ENCODE assay signal across 13 cellular contexts in genomic region chr6:144661101-144661806, GRCh38.
A peak's percentile ranks its signal among the peaks of the same experiment; 100 is the strongest.
DNase-seq lines count a peak whose midpoint lies in the region; ATAC-seq and TF ChIP-seq lines count a peak whose summit lies in the region.
"Had no signal": no experiment of that assay in that cellular context is flagged by ENCODE, and none has a peak within 500 bp of the region (broad histone marks: within the 10 kb centered on the region; RNA-seq: fewer than 3 reads in every experiment).

No MANE protein-coding gene starts in this region.

- 0 out of 2 replicates have a peak, but pooled peaks have one; percentile 5 for TF ChIP-seq CTCF in AG04450 (IDR thresholded peaks at IDR 0.05; ENCODE audit: low read depth, low read length)

- H3K36me3 Mint-ChIP-seq in activated CD4-positive, alpha-beta memory T cell treated with anti-CD3 and anti-CD28 coated beads, Interleukin-2, amount 10 ng/mL, durations not matched to agents 7 days and 5 days (ENCODE audit: low read depth), result peaks cover 3% of the 10 kb centered on the region

- H3K4me1 Mint-ChIP-seq in activated CD4-positive, alpha-beta memory T cell treated with anti-CD3 and anti-CD28 coated beads, Interleukin-2, amount 10 ng/mL, durations not matched to agents 7 days and 5 days, result peaks cover 29% of the 10 kb centered on the region

- intact Hi-C loops in left colon (cut with DNase I, micrococcal nuclease), result no loop called here

- peak; percentile 91 for ATAC-seq in left colon
- ATAC-seq in HG03457 (IDR thresholded peaks at IDR 0.05; ENCODE audit: unreplicated experiment), result no peak
- ATAC-seq: gastroesophageal sphincter had no signal

- no peaks in the 10 kb centered on the region for H3K27me3 ChIP-seq in AG04450 (ENCODE audit: control insufficient read depth, insufficient read depth, low read length)
- H3K27me3 ChIP-seq: BE2C, gastroesophageal sphincter had no signal

- no peak overlapping the region for H3K27ac ChIP-seq in AG04450 (ENCODE audit: low read depth, low read length)
- H3K27ac ChIP-seq: gastroesophageal sphincter had no signal

- no peak overlapping the region for H3K4me3 Mint-ChIP-seq in activated CD4-positive, alpha-beta memory T cell treated with anti-CD3 and anti-CD28 coated beads, Interleukin-2, amount 10 ng/mL, durations not matched to agents 7 days and 5 days

- no peaks in the 10 kb centered on the region for H3K27me3 Mint-ChIP-seq in activated CD4-positive, alpha-beta memory T cell treated with anti-CD3 and anti-CD28 coated beads, Interleukin-2, amount 10 ng/mL, durations not matched to agents 7 days and 5 days

- CTCF ChIA-PET in AG04450 (lab: Charles Lee), result interaction anchor here (0.5 kb wide), 1 partner anchor 30 kb away, joined by 3 read pairs; no protein-coding TSS in a partner anchor
- CTCF ChIA-PET in activated CD4-positive, alpha-beta memory T cell treated with anti-CD3 and anti-CD28 coated beads, Interleukin-2, amount 10 ng/mL, durations not matched to agents 7 days and 5 days (lab: Charles Lee), result interaction anchor here (0.6 kb wide), 1 partner anchor 375 kb away, joined by 4 read pairs; no protein-coding TSS in a partner anchor

- DNase-seq in AG04450 (ENCODE audit: low read depth, low spot score), result no peak
- DNase-seq in LHCN-M2 (ENCODE audit: low read depth), result peak; percentile 14
- DNase-seq in amniotic epithelial cell (ENCODE audit: low read depth), result peak; percentile 37
- DNase-seq in left colon, result peak; percentile 74 to 84
- no peak for DNase-seq in activated CD4-positive, alpha-beta memory T cell treated with anti-CD3 and anti-CD28 coated beads, Interleukin-2, amount 10 ng/mL, durations not matched to agents 7 days and 5 days
- DNase-seq in SHP77 treated with DMSO at 0.1 percent for 48 hours (lab: John Stamatoyannopoulos, UW), result no peak
- DNase-seq in epidermal melanocyte (ENCODE audit: insufficient read length, low spot score), result no peak
- DNase-seq: activated naive CD4-positive, alpha-beta T cell treated with anti-CD3 and anti-CD28 coated beads, Interleukin-2, amount 50 U/mL, for 16 hours; Karpas-422; SW 1271 had no signal

- no peak overlapping the region for H3K4me3 ChIP-seq in AG04450 (ENCODE audit: low read depth, low read length)
- H3K4me3 ChIP-seq: gastroesophageal sphincter had no signal

- no peaks in the 10 kb centered on the region for H3K9me3 Mint-ChIP-seq in activated CD4-positive, alpha-beta memory T cell treated with anti-CD3 and anti-CD28 coated beads, Interleukin-2, amount 10 ng/mL, durations not matched to agents 7 days and 5 days

- POLR2A ChIA-PET in AG04450 (lab: Yijun Ruan, JAX), result no interaction called here
- POLR2A ChIA-PET in activated CD4-positive, alpha-beta memory T cell treated with anti-CD3 and anti-CD28 coated beads, Interleukin-2, amount 10 ng/mL, durations not matched to agents 7 days and 5 days (lab: Charles Lee), result no interaction called here

- H3K27ac Mint-ChIP-seq in activated CD4-positive, alpha-beta memory T cell treated with anti-CD3 and anti-CD28 coated beads, Interleukin-2, amount 10 ng/mL, durations not matched to agents 7 days and 5 days, result no peak overlapping the region

- H3K9me3 ChIP-seq in AG04450 (ENCODE audit: control insufficient read depth, insufficient read depth, low read length), result no peaks in the 10 kb centered on the region
- H3K9me3 ChIP-seq: BE2C, gastroesophageal sphincter had no signal

Comparison
In these comparisons a context has a peak if more than half of its experiments do, and no peak if none do; other contexts are left out.
1. DNase-seq: peak in LHCN-M2 (single experiment), amniotic epithelial cell (single experiment) and left colon (2 of 2); none in AG04450 (single experiment), activated CD4-positive, alpha-beta memory T cell treated with anti-CD3 and anti-CD28 coated beads, Interleukin-2, amount 10 ng/mL, durations not matched to agents 7 days and 5 days (single experiment), SHP77 treated with DMSO at 0.1 percent for 48 hours (single experiment) and epidermal melanocyte (single experiment).